Comparison of ENCODE assay signal across 14 cellular contexts in genomic region chr7:141709318-141709717, GRCh38.
"Had no signal": no experiment of that assay in that cellular context is flagged by ENCODE, and none has a peak within 500 bp of the region (broad histone marks: within the 10 kb centered on the region; RNA-seq: fewer than 3 reads in every experiment).

No MANE protein-coding gene starts in this region.

- DNase-seq: KBM-7, NCI-H1092, NCI-H1105 treated with DMSO at 0.1 percent for 48 hours, NCI-H1694, NCI-H187 treated with DMSO at 0.1 percent for 48 hours, NCI-H2029 treated with DMSO at 0.1 percent for 48 hours, NCI-H2171 treated with DMSO at 0.1 percent for 48 hours, NCI-H345, NCI-H446 treated with DMSO at 0.1 percent for 48 hours, NCI-H510A treated with DMSO at 0.1 percent for 48 hours, NCI-H526, Right ventricle myocardium superior, RPMI8226, SIG-M5 had no signal
